ENCODE assay signal across 14 cellular contexts in genomic region chr5:51378415-51378777, GRCh38. TPM values are rescaled to one million over a fixed set of nuclear protein-coding genes. Genes with fewer than 3 reads are reported as not detected.
DNase-seq lines count a peak whose midpoint lies in the region; ATAC-seq and TF ChIP-seq lines count a peak whose summit lies in the region.
"Had no signal": no experiment of that assay in that cellular context is flagged by ENCODE, and none has a peak within 500 bp of the region (broad histone marks: within the 10 kb centered on the region; RNA-seq: fewer than 3 reads in every experiment).

No MANE protein-coding gene starts in this region.

- TF ChIP-seq CTCF in H9 (conservative IDR thresholded peaks at IDR 0.05) (no peak), PC-9 (conservative IDR thresholded peaks at IDR 0.05) (no peak), hepatocyte (IDR thresholded peaks at IDR 0.05; ENCODE audit: poor library complexity) (no peak)

- peaks cover 99% of the 10 kb centered on the region for H3K27me3 Mint-ChIP-seq in H9 (ENCODE audit: low read depth)
- peaks cover 84% of the 10 kb centered on the region for H3K27me3 Mint-ChIP-seq in stimulated activated naive CD8-positive, alpha-beta T cell treated with anti-CD3 and anti-CD28 coated beads, Interleukin-15, amount 100 ng/mL, for 72 hours

- no peak overlapping the region for H3K9ac ChIP-seq in H9 (ENCODE audit: extremely low read depth, insufficient read length, low read length)

- ATAC-seq in aorta (ENCODE audit: low FRiP score) (no peak), HG02970 (IDR thresholded peaks at IDR 0.05; ENCODE audit: low FRiP score, unreplicated experiment) (no peak), GM18907 (IDR thresholded peaks at IDR 0.05; ENCODE audit: unreplicated experiment) (no peak)
- no peak for ATAC-seq in stimulated activated naive CD8-positive, alpha-beta T cell treated with anti-CD3 and anti-CD28 coated beads, Interleukin-15, amount 100 ng/mL, for 72 hours

- no peak overlapping the region for H3T11ph ChIP-seq in H9 (ENCODE audit: low read length)

- no peak overlapping the region for H3K18ac ChIP-seq in H9 (ENCODE audit: insufficient read length, low read depth, low read length)

- H3K79me2 ChIP-seq in H9 (ENCODE audit: insufficient read depth, low read length) (no peaks in the 10 kb centered on the region), PC-9 (ENCODE audit: low read depth) (no peaks in the 10 kb centered on the region), hepatocyte (peaks cover 78% of the 10 kb centered on the region)

- H3K4me1 Mint-ChIP-seq in H9 = peaks cover 49 to 68% of the 10 kb centered on the region in 2 experiments
- peaks cover 36% of the 10 kb centered on the region for H3K4me1 Mint-ChIP-seq in stimulated activated naive CD8-positive, alpha-beta T cell treated with anti-CD3 and anti-CD28 coated beads, Interleukin-15, amount 100 ng/mL, for 72 hours

- POLR2A ChIA-PET in PC-9 (lab: Charles Lee; ENCODE audit: unreplicated experiment) = no interaction called here

- no CpG with 5 or more reads among the region's 12 CpGs for WGBS in H9 (ENCODE audit: extremely low coverage, insufficient read length, low lambda C conversion rate)
- 6% methylated on average over 10 of the region's 12 CpGs for WGBS in hepatocyte (ENCODE audit: low lambda C conversion rate, missing lambda C conversion rate)
- 1 to 3% methylated on average over 12 of the region's 12 CpGs for WGBS in aorta, 2 donors

- no peak overlapping the region for H4K8ac ChIP-seq in H9 (replicated peaks; ENCODE audit: insufficient read length, low read depth, low read length)

- no peaks in the 10 kb centered on the region for H3K79me1 ChIP-seq in H9 (ENCODE audit: insufficient read depth, low read depth, low read length, poor library complexity, severe bottlenecking)

- H3K56ac ChIP-seq in H9 (ENCODE audit: insufficient read length, low read depth, low read length) = no peak overlapping the region

- H3K36me3 Mint-ChIP-seq in H9 (ENCODE audit: insufficient read depth in 1 of 3, low read depth in 3 of 3) = no peaks in the 10 kb centered on the region; a peak in 1 of 7 replicates

- H4K20me1 ChIP-seq in H9 (ENCODE audit: control insufficient read depth, insufficient read depth, insufficient read length) = no peaks in the 10 kb centered on the region
- H4K20me1 ChIP-seq in PC-9 (ENCODE audit: insufficient read depth) = no peaks in the 10 kb centered on the region
- no peaks in the 10 kb centered on the region for H4K20me1 ChIP-seq in hepatocyte (ENCODE audit: insufficient read depth, poor library complexity, severe bottlenecking)

- H3K36me3 ChIP-seq in PC-9 (ENCODE audit: low read depth) = no peaks in the 10 kb centered on the region
- H3K36me3 ChIP-seq in hepatocyte (replicated peaks; ENCODE audit: insufficient read depth, low read depth) = no peaks in the 10 kb centered on the region
- no peaks in the 10 kb centered on the region for H3K36me3 ChIP-seq in aorta (ENCODE audit: control insufficient read depth in 1 of 2, insufficient read depth in 2 of 2, low read length in 1 of 2)

- no peak overlapping the region for H3K14ac ChIP-seq in H9 (ENCODE audit: insufficient read depth, low read length)

- peak overlapping the region; percentile 61 to 78 for H3K4me3 Mint-ChIP-seq in H9
- H3K4me3 Mint-ChIP-seq in stimulated activated naive CD8-positive, alpha-beta T cell treated with anti-CD3 and anti-CD28 coated beads, Interleukin-15, amount 100 ng/mL, for 72 hours = no peak overlapping the region

- H3K23me2 ChIP-seq in H9 (ENCODE audit: insufficient read length, low read depth, low read length, poor library complexity, severe bottlenecking) = peaks cover 29% of the 10 kb centered on the region

- H3K9me3 Mint-ChIP-seq in H9 = peaks cover 0 to 5% of the 10 kb centered on the region in 2 experiments; a peak in 2 of 5 replicates
- peaks cover 4 to 6% of the 10 kb centered on the region in 2 donors for H3K9me3 Mint-ChIP-seq in stimulated activated naive CD8-positive, alpha-beta T cell treated with anti-CD3 and anti-CD28 coated beads, Interleukin-15, amount 100 ng/mL, for 72 hours

- H2BK20ac ChIP-seq in H9 (ENCODE audit: low read depth, low read length, poor library complexity, severe bottlenecking) = no peak overlapping the region

- DNase-seq in H9 = peak; percentile 64
- no peak for DNase-seq in PC-9
- DNase-seq in hepatocyte (ENCODE audit: low spot score) = peak; percentile 56
- DNase-seq in retina = peak; percentile 76
- no peak for DNase-seq in aorta
- no peak for DNase-seq in stimulated activated naive CD8-positive, alpha-beta T cell treated with anti-CD3 and anti-CD28 coated beads, Interleukin-15, amount 100 ng/mL, for 72 hours
- DNase-seq: activated CD8-positive, alpha-beta memory T cell treated with anti-CD3 and anti-CD28 coated beads for 24 hours; CD4-positive, alpha-beta memory T cell; KG1; NCI-H82 had no signal

- no peak overlapping the region for H4K91ac ChIP-seq in H9 (ENCODE audit: insufficient read length, low read depth, low read length)

- H3K9me3 ChIP-seq in H9 (ENCODE audit: control insufficient read depth, low read depth, low read length) (no peaks in the 10 kb centered on the region), PC-9 (ENCODE audit: insufficient read depth, low read depth) (no peaks in the 10 kb centered on the region), hepatocyte (ENCODE audit: low read depth) (no peaks in the 10 kb centered on the region), aorta (ENCODE audit: control insufficient read depth, low read length) (peaks cover 2% of the 10 kb centered on the region)

- H2BK15ac ChIP-seq in H9 (ENCODE audit: low read depth, low read length) = no peak overlapping the region

- H2AK5ac ChIP-seq in H9 (ENCODE audit: insufficient read length, low read length) = no peak overlapping the region

- no peaks in the 10 kb centered on the region for H3K9me2 ChIP-seq in PC-9 (ENCODE audit: insufficient read depth)
- no peaks in the 10 kb centered on the region for H3K9me2 ChIP-seq in hepatocyte (replicated peaks; ENCODE audit: insufficient read depth)

- no peak overlapping the region for H3K23ac ChIP-seq in H9 (ENCODE audit: insufficient read length, low read depth, low read length)

- H2AFZ ChIP-seq in H9 (ENCODE audit: low read length) = no peak overlapping the region
- peak overlapping the region; percentile 82 for H2AFZ ChIP-seq in PC-9
- H2AFZ ChIP-seq in hepatocyte = peak overlapping the region; percentile 49

- no peak overlapping the region for H2BK120ac ChIP-seq in H9 (ENCODE audit: low read depth, low read length, poor library complexity, severe bottlenecking)

- H3K4ac ChIP-seq in H9 (ENCODE audit: low read depth, low read length) = no peak overlapping the region

- no peak overlapping the region for H2BK12ac ChIP-seq in H9 (ENCODE audit: insufficient read length, low read depth, low read length)

- no peak overlapping the region for H2BK5ac ChIP-seq in H9 (ENCODE audit: insufficient read length, low read length)

- H3F3A ChIP-seq in PC-9 (ENCODE audit: insufficient read depth, low read depth) = no peaks in the 10 kb centered on the region

- CTCF ChIA-PET in PC-9 (lab: Charles Lee) = interaction anchor here (2.0 kb wide), 1 partner anchor 415 kb away, joined by 5 read pairs; no protein-coding TSS in a partner anchor

- H3K27ac ChIP-seq in H9 (ENCODE audit: insufficient read length, low read depth, low read length) = no peak overlapping the region
- H3K27ac ChIP-seq in PC-9 = no peak overlapping the region
- peak overlapping the region; percentile 92 for H3K27ac ChIP-seq in hepatocyte
- H3K27ac ChIP-seq in aorta (ENCODE audit: low read depth in 1 of 2, low read length in 2 of 2) = no peak overlapping the region

- intact Hi-C loops in PC-9 (cut with micrococcal nuclease; ENCODE audit: unreplicated experiment) = loop anchor here (1.0 to 5.0 kb wide), 4 partner anchors 152 to 629 kb away; no protein-coding TSS in a partner anchor
- intact Hi-C loops in aorta (cut with DNase I) = no loop called here

- H3K4me1 ChIP-seq in H9 (ENCODE audit: insufficient read depth, low read length) (peaks cover 8% of the 10 kb centered on the region; the same call in 1 of the 2 replicates), PC-9 (replicated peaks; ENCODE audit: insufficient read depth) (no peaks in the 10 kb centered on the region; the same call in 1 of the 2 replicates), hepatocyte (ENCODE audit: insufficient read depth) (peaks cover 11% of the 10 kb centered on the region), aorta (ENCODE audit: control insufficient read depth in 1 of 2, insufficient read depth in 2 of 2, low read length in 2 of 2) (no peaks in the 10 kb centered on the region)

- H3K27ac Mint-ChIP-seq in H9 = no peak overlapping the region; a peak in 1 of 7 replicates
- H3K27ac Mint-ChIP-seq in stimulated activated naive CD8-positive, alpha-beta T cell treated with anti-CD3 and anti-CD28 coated beads, Interleukin-15, amount 100 ng/mL, for 72 hours = no peak overlapping the region
- H3K27ac Mint-ChIP-seq: CD4-positive, alpha-beta memory T cell had no signal

- no TSS peak for BruUV-seq in PC-9 (replicated peaks; lab: Mats Ljungman, UMichigan)

- H3K4me2 ChIP-seq in H9 (ENCODE audit: insufficient read depth, insufficient read length, low read length) = peak overlapping the region; percentile 80
- H3K4me2 ChIP-seq in PC-9 = peak overlapping the region; percentile 96
- H3K4me2 ChIP-seq in hepatocyte = peak overlapping the region; percentile 91

- peaks cover 64% of the 10 kb centered on the region for H3K27me3 ChIP-seq in H9 (ENCODE audit: insufficient read depth, low read length)
- no peaks in the 10 kb centered on the region for H3K27me3 ChIP-seq in PC-9 (ENCODE audit: insufficient read depth, low read depth)
- H3K27me3 ChIP-seq in hepatocyte = peaks cover 61% of the 10 kb centered on the region
- H3K27me3 ChIP-seq in aorta (ENCODE audit: control insufficient read depth in 1 of 2, insufficient read depth in 2 of 2, low read length in 1 of 2) = peaks cover 0 to 4% of the 10 kb centered on the region in 2 donors

- H3K4me3 ChIP-seq in PC-9 (peak overlapping the region; percentile 56), hepatocyte (peak overlapping the region; percentile 46), aorta (ENCODE audit: low read length in 2 of 2) (no peak overlapping the region)
- H3K4me3 ChIP-seq: GM12878 had no signal

- H4K5ac ChIP-seq in H9 (ENCODE audit: insufficient read length, low read depth, low read length) = no peak overlapping the region

RNA-seq across cellular contexts. Expression of gene ISL1, which starts 4.9 kb away (rescaled TPM):
- total RNA-seq in H9 (2021) (0.13 TPM in 1 of 2 replicates, not detected in the other), PC-9 (2021) (not detected in 2 replicates), hepatocyte (25.0 and 29.1 TPM in 2 replicates), aorta (under 1 TPM in 1 of 2 donors, not detected in 1; 0.69 TPM)
- polyA plus RNA-seq in hepatocyte (16.2 and 22.0 TPM in 2 replicates), aorta (not detected)
- total RNA-seq: CD4-positive, alpha-beta memory T cell; GM12878; renal cortical epithelial cell had no signal
- polyA plus RNA-seq: CD4-positive, alpha-beta memory T cell had no signal

Comparison
In these comparisons a context has a peak if more than half of its experiments do, and no peak if none do; other contexts are left out.
1. DNase-seq: peak in H9 (single experiment), hepatocyte (single experiment) and retina (single experiment); none in PC-9 (0 of 2), aorta (0 of 2) and stimulated activated naive CD8-positive, alpha-beta T cell treated with anti-CD3 and anti-CD28 coated beads, Interleukin-15, amount 100 ng/mL, for 72 hours (0 of 2).
2. H3K4me3 Mint-ChIP-seq: peak in H9 (2 of 2); none in stimulated activated naive CD8-positive, alpha-beta T cell treated with anti-CD3 and anti-CD28 coated beads, Interleukin-15, amount 100 ng/mL, for 72 hours (0 of 2).
3. H3K4me3 ChIP-seq: peak in PC-9 (single experiment) and hepatocyte (single experiment); none in aorta (0 of 2).
4. RNA of gene ISL1, which starts 4.9 kb away (total RNA-seq): 25.0 to 29.1 TPM in hepatocyte; 0.69 TPM in aorta, 0.13 TPM in H9 and not detected in PC-9; every median in the first group is over 10 times any median in the second.
5. Peak in every context shown above with its lines, with median percentiles within 50 percentile points of each other: H3K4me2 ChIP-seq.